In the genomic region with DNA sequence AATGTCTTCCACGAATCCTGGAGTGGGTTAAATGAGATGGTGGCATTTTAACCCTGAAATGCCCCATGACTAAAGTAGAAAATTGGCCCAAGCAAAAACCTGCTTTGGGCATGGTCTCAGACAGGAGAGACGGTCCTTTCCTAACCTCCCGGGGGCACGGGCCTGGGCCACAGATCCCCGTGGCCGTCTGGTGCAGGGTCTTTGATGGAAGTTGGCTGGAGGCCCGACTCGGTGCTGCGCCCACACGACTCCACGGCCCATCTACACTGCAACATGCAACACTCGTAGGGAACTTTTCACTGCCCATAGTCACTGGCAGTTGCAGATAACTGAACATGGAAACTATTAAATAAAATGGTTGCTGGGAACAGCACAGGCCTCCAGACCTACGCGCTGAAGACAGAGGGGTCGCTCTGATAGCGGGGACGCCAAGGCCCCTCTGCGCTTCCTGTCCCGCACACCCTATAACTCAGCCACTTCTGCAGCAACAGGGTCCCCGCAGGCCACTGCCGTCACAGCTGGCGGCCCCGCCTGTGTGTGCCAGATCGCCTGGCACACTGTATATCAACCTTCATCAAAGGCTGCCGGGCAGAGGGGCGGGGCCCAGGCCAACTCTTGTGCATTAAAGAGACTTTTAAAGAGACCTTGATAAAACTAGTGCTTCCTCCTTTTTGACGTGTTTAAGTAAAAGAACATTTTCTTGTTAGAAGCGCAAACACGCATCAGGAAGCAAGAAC, we compare ENCODE assay signal across 18 cellular contexts.
DNase-seq lines count a peak whose midpoint lies in the region; ATAC-seq, FAIRE-seq and TF ChIP-seq lines count a peak whose summit lies in the region.
"Had no signal": no experiment of that assay in that cellular context is flagged by ENCODE, and none has a peak within 500 bp of the region (broad histone marks: within the 10 kb centered on the region; RNA-seq: fewer than 3 reads in every experiment).

No MANE protein-coding gene starts in this region.

- TF ChIP-seq CTCF in H1 (IDR thresholded peaks at IDR 0.05; ENCODE audit: control extremely low read depth in 1 of 3, insufficient read depth in 1 of 3, low read depth in 1 of 3, low read length in 3 of 3) = no peak

- no peak for TF ChIP-seq POLR2A in H1 (IDR thresholded peaks at IDR 0.05; ENCODE audit: control extremely low read depth in 1 of 2, low read depth in 2 of 2, low read length in 2 of 2)

- TF ChIP-seq RAD21 in H1 (IDR thresholded peaks at IDR 0.05 in 1 of 2, conservative IDR thresholded peaks at IDR 0.05 in 1 of 2; ENCODE audit: low read depth in 2 of 2, low read length in 2 of 2) = no peak

- H2AFZ ChIP-seq in H1 (ENCODE audit: low read length) = no peak overlapping the region
- no peak overlapping the region for H2AFZ ChIP-seq in trophoblast cell (ENCODE audit: insufficient read depth, low read length, poor library complexity)

- H4K8ac ChIP-seq in H1 (ENCODE audit: extremely low read depth, insufficient read depth, low read length) (peak overlapping the region; percentile 25; the same call in 1 of the 2 replicates), trophoblast cell (ENCODE audit: low read depth, low read length) (no peak overlapping the region)

- H3K18ac ChIP-seq in H1 (ENCODE audit: extremely low read depth, low read length) (no peak overlapping the region), trophoblast cell (ENCODE audit: low read length) (no peak overlapping the region)

- CTCF ChIA-PET in H1 (lab: Charles Lee; ENCODE audit: partially characterized antibody) = no interaction called here

- H3K27me3 ChIP-seq in BLaER1 (no peaks in the 10 kb centered on the region), H1 (replicated peaks in 1 of 4; ENCODE audit: control insufficient read depth in 3 of 4, extremely low read depth in 1 of 4, insufficient read depth in 3 of 4, low read length in 3 of 4) (no peaks in the 10 kb centered on the region), small intestine (ENCODE audit: control insufficient read depth in 2 of 2, insufficient read depth in 2 of 2, low read length in 2 of 2) (no peaks in the 10 kb centered on the region), trophoblast cell (ENCODE audit: insufficient read depth, low read length) (no peaks in the 10 kb centered on the region)

- peaks cover 12% of the 10 kb centered on the region for H3K9me3 ChIP-seq in BLaER1
- no peaks in the 10 kb centered on the region for H3K9me3 ChIP-seq in H1 (ENCODE audit: insufficient read depth in 2 of 2, low read depth in 1 of 2, low read length in 1 of 2)
- no peaks in the 10 kb centered on the region for H3K9me3 ChIP-seq in small intestine (ENCODE audit: control insufficient read depth, low read depth)
- H3K9me3 ChIP-seq in trophoblast cell (ENCODE audit: insufficient read depth, low read depth, low read length) = peaks cover 6% of the 10 kb centered on the region

- H3K4me1 ChIP-seq in BLaER1 (peaks cover 74% of the 10 kb centered on the region), H1 (replicated peaks in 1 of 4; ENCODE audit: control insufficient read depth in 3 of 4, insufficient read depth in 4 of 4, low read length in 3 of 4) (no peaks in the 10 kb centered on the region; a peak in 1 of 7 replicates), small intestine (ENCODE audit: control insufficient read depth in 2 of 2, insufficient read depth in 1 of 2, low read depth in 1 of 2, low read length in 1 of 2) (no peaks in the 10 kb centered on the region), trophoblast cell (ENCODE audit: control insufficient read depth in 1 of 2, insufficient read depth in 2 of 2, low read length in 2 of 2) (no peaks in the 10 kb centered on the region)

- no peaks in the 10 kb centered on the region for H3K23me2 ChIP-seq in H1 (ENCODE audit: low read depth, low read length)

- no peak overlapping the region for H2BK15ac ChIP-seq in H1 (ENCODE audit: low read length)

- H3K9ac ChIP-seq in BLaER1 = no peak overlapping the region
- H3K9ac ChIP-seq in H1 (replicated peaks in 1 of 4; ENCODE audit: extremely low read depth in 1 of 4, low read depth in 3 of 4, low read length in 3 of 4) = no peak overlapping the region
- H3K9ac ChIP-seq in trophoblast cell (ENCODE audit: low read length) = no peak overlapping the region

- H3K79me2 ChIP-seq in H1 (ENCODE audit: control insufficient read depth in 1 of 2, insufficient read depth in 2 of 2, low read length in 2 of 2) (no peaks in the 10 kb centered on the region), trophoblast cell (ENCODE audit: control insufficient read depth, insufficient read depth, low read length, poor library complexity) (no peaks in the 10 kb centered on the region)

- H3K27ac ChIP-seq in BLaER1 (no peak overlapping the region), H1 (ENCODE audit: low read depth, low read length) (no peak overlapping the region), small intestine (ENCODE audit: low read depth in 1 of 2, low read length in 1 of 2) (no peak overlapping the region), trophoblast cell (ENCODE audit: low read depth, low read length) (no peak overlapping the region)
- H3K27ac ChIP-seq: SK-N-MC had no signal

- H3K56ac ChIP-seq in H1 (replicated peaks; ENCODE audit: insufficient read length, low read depth, low read length) = no peak overlapping the region

- H2BK5ac ChIP-seq in H1 (ENCODE audit: low read depth, low read length) (no peak overlapping the region), trophoblast cell (ENCODE audit: low read depth, low read length, poor library complexity) (no peak overlapping the region)

- H2BK12ac ChIP-seq in H1 (ENCODE audit: low read depth, low read length) = no peak overlapping the region
- H2BK12ac ChIP-seq in trophoblast cell (ENCODE audit: low read length) = no peak overlapping the region

- no peak for FAIRE-seq in H1 (lab: Jason Lieb, UNC)
- no peak for FAIRE-seq in small intestine (lab: Jason Lieb, UNC)
- FAIRE-seq: H54, RCC 7860 had no signal

- no peak overlapping the region for H3K23ac ChIP-seq in H1 (ENCODE audit: insufficient read length)
- no peak overlapping the region for H3K23ac ChIP-seq in trophoblast cell (ENCODE audit: low read length)

- no peak overlapping the region for H2BK20ac ChIP-seq in H1 (ENCODE audit: low read length)

- POLR2A ChIA-PET in H1 (lab: Charles Lee; ENCODE audit: partially characterized antibody) = no interaction called here

- 93% methylated on average over 27 of the region's 29 CpGs; no CpG with 5 or more reads in 1 of the 2 experiments for WGBS in H1 (ENCODE audit: extremely low coverage in 1 of 2, insufficient coverage in 1 of 2, insufficient read length in 1 of 2, insufficient replicate concordance in 2 of 2, low coverage in 1 of 2, low lambda C conversion rate in 2 of 2, missing lambda C conversion rate in 1 of 2), 2 experiments
- 65 to 77% (median 72%) methylated on average over 29 of the region's 29 CpGs for WGBS in small intestine, 3 donors
- WGBS in trophoblast cell (ENCODE audit: extremely low coverage, insufficient coverage, insufficient read length) = no CpG with 5 or more reads among the region's 29 CpGs

- H2BK120ac ChIP-seq in H1 (replicated peaks; ENCODE audit: low read depth, low read length) (no peak overlapping the region), trophoblast cell (ENCODE audit: insufficient read depth, low read length, poor library complexity) (no peak overlapping the region)

- H3K36me3 ChIP-seq in BLaER1 = peaks cover 49% of the 10 kb centered on the region
- H3K36me3 ChIP-seq in H1 (ENCODE audit: control insufficient read depth in 2 of 4, insufficient read depth in 4 of 4, low read length in 3 of 4) = peaks cover 0 to 4% (median 0%) of the 10 kb centered on the region in 4 experiments; a peak in 2 of 8 replicates
- H3K36me3 ChIP-seq in small intestine (ENCODE audit: control insufficient read depth in 2 of 2, insufficient read depth in 2 of 2, low read length in 2 of 2) = peaks cover 3 to 8% of the 10 kb centered on the region in 2 donors
- peaks cover 0 to 2% of the 10 kb centered on the region in 2 experiments for H3K36me3 ChIP-seq in trophoblast cell (ENCODE audit: control insufficient read depth in 1 of 2, insufficient read depth in 2 of 2, low read length in 2 of 2)

- no peaks in the 10 kb centered on the region for H3K79me1 ChIP-seq in H1 (ENCODE audit: low read depth, low read length)
- H3K79me1 ChIP-seq in trophoblast cell (ENCODE audit: low read length) = no peaks in the 10 kb centered on the region

- H4K12ac ChIP-seq in trophoblast cell (ENCODE audit: low read depth, low read length) = no peak overlapping the region

- H2AK5ac ChIP-seq in H1 (ENCODE audit: low read depth, low read length) = no peak overlapping the region
- no peak overlapping the region for H2AK5ac ChIP-seq in trophoblast cell (ENCODE audit: low read length)

- H4K20me1 ChIP-seq in BLaER1 (peaks cover 16% of the 10 kb centered on the region; the same call in 1 of the 2 replicates), H1 (replicated peaks in 1 of 2; ENCODE audit: control insufficient read depth in 1 of 2, insufficient read depth in 2 of 2, low read length in 2 of 2) (peaks cover 2 to 7% of the 10 kb centered on the region in 2 experiments)

- H3K4ac ChIP-seq in H1 (replicated peaks; ENCODE audit: insufficient read length, low read depth, low read length) (no peak overlapping the region), trophoblast cell (ENCODE audit: low read depth, low read length) (no peak overlapping the region)

- H4K91ac ChIP-seq in H1 (replicated peaks; ENCODE audit: insufficient read length, low read length) (no peak overlapping the region), trophoblast cell (ENCODE audit: low read depth, low read length) (no peak overlapping the region)

- H4K5ac ChIP-seq in H1 (ENCODE audit: insufficient read length, low read depth, low read length) = no peak overlapping the region

- TF ChIP-seq EP300 in H1 (IDR thresholded peaks at IDR 0.05; ENCODE audit: borderline replicate concordance in 1 of 2, low read depth in 2 of 2, low read length in 2 of 2) = no peak

- H3K14ac ChIP-seq in H1 (ENCODE audit: insufficient read length) (no peak overlapping the region), trophoblast cell (ENCODE audit: low read length) (no peak overlapping the region)

- DNase-seq in SW480 (ENCODE audit: low spot score) (peak; percentile 4), H1 (ENCODE audit: low read depth in 1 of 2, low spot score in 2 of 2) (no peak), small intestine (peak; percentile 4), trophoblast cell (no peak), NCI-H510A (lab: John Stamatoyannopoulos, UW) (no peak)
- DNase-seq: Calu3; CD4-positive, alpha-beta memory T cell; KBM-7; NCI-H1105; NCI-H2081; NCI-H446 treated with DMSO at 0.1 percent for 48 hours; Right ventricle myocardium superior had no signal

- H3K4me3 ChIP-seq in BLaER1 (no peak overlapping the region), H1 (ENCODE audit: extremely low read depth in 1 of 4, insufficient read depth in 2 of 4, low read depth in 3 of 4, low read length in 4 of 4) (no peak overlapping the region), small intestine (ENCODE audit: low read depth in 1 of 2, low read length in 2 of 2) (no peak overlapping the region), trophoblast cell (ENCODE audit: low read depth, low read length) (no peak overlapping the region)
- H3K4me3 ChIP-seq: SK-N-MC had no signal

- H3K4me2 ChIP-seq in BLaER1 (peak overlapping the region; percentile 45), H1 (ENCODE audit: insufficient read depth in 1 of 2, low read depth in 2 of 2, low read length in 2 of 2) (no peak overlapping the region), trophoblast cell (ENCODE audit: low read length) (no peak overlapping the region)

- ATAC-seq in HG03439 (IDR thresholded peaks at IDR 0.05; ENCODE audit: unreplicated experiment) = no peak
- ATAC-seq: HepG2 had no signal

Comparison
In these comparisons a context has a peak if more than half of its experiments do, and no peak if none do; other contexts are left out.
1. DNase-seq: peak in SW480 (single experiment) and small intestine (single experiment); none in H1 (0 of 2), trophoblast cell (0 of 2) and NCI-H510A (single experiment).